In the genomic region with DNA sequence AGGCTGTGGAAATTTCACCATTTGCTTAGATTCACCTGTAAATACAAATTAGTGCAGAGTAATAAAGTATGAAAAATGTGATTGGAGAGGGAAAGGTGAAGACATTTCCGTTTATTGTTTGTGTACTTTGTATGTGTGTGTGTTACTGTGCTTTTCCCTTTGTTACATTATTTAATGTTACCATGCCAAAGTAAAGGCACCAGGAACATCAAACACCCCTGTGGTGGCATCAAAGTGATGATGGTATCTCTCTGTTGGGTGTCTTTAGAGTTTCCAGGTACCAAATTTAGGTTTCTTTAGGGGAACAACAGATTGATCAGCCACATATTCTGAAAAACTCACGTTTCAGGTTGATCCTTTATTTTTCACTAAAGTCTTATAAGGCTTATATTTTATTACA, we compare ENCODE assay signal across 16 cellular contexts.
DNase-seq lines count a peak whose midpoint lies in the region; ATAC-seq and TF ChIP-seq lines count a peak whose summit lies in the region.
"Had no signal": no experiment of that assay in that cellular context is flagged by ENCODE, and none has a peak within 500 bp of the region (broad histone marks: within the 10 kb centered on the region; RNA-seq: fewer than 3 reads in every experiment).

No MANE protein-coding gene starts in this region.

- no peak for TF ChIP-seq CTCF in LNCaP clone FGC (IDR thresholded peaks at IDR 0.05; ENCODE audit: control insufficient read depth, extremely low read depth, insufficient read depth)
- TF ChIP-seq CTCF in HFFc6 (IDR thresholded peaks at IDR 0.05): no peak

- DNase-seq in LNCaP clone FGC (ENCODE audit: low read depth) (peak; percentile 37), T-helper 17 cell (no peak), HFFc6 (no peak)
- peak in 3 of 10 donors; percentile 3 to 40 (median 24) for DNase-seq in naive thymus-derived CD8-positive, alpha-beta T cell
- DNase-seq: AML-193; Caco-2; Calu3; CD4-positive, alpha-beta T cell; CD8-positive, alpha-beta T cell; DMS79 treated with DMSO at 0.1 percent for 48 hours; GF-D8 had no signal

- H3K4me3 Mint-ChIP-seq in T-helper 17 cell (no peak overlapping the region), HFFc6 (no peak overlapping the region)
- peak overlapping the region in 1 of 10 donors; percentile 23 for H3K4me3 Mint-ChIP-seq in naive thymus-derived CD8-positive, alpha-beta T cell
- H3K4me3 Mint-ChIP-seq: B cell; CD4-positive, alpha-beta T cell; CD8-positive, alpha-beta T cell had no signal

- ATAC-seq in T-helper 17 cell (peak; percentile 39), HG02885 (IDR thresholded peaks at IDR 0.05; ENCODE audit: poor library complexity, unreplicated experiment) (no peak), GM18505 (IDR thresholded peaks at IDR 0.05; ENCODE audit: unreplicated experiment) (no peak)
- ATAC-seq in naive thymus-derived CD8-positive, alpha-beta T cell: peak in 1 of 2 donors; percentile 74
- ATAC-seq: A549; CD8-positive, alpha-beta T cell had no signal

- H3K36me3 Mint-ChIP-seq in T-helper 17 cell (ENCODE audit: low read depth): no peaks in the 10 kb centered on the region
- H3K36me3 Mint-ChIP-seq in naive thymus-derived CD8-positive, alpha-beta T cell: peaks cover 0 to 43% (median 20%) of the 10 kb centered on the region in 3 donors
- no peaks in the 10 kb centered on the region for H3K36me3 Mint-ChIP-seq in HFFc6 (ENCODE audit: low read depth)

- H3K9me3 Mint-ChIP-seq in naive thymus-derived CD8-positive, alpha-beta T cell: peaks cover 0 to 85% (median 55%) of the 10 kb centered on the region in 9 donors
- peaks cover 50% of the 10 kb centered on the region for H3K9me3 Mint-ChIP-seq in HFFc6

- POLR2A ChIA-PET in naive thymus-derived CD8-positive, alpha-beta T cell (lab: Charles Lee): no interaction called here

- H3K27me3 Mint-ChIP-seq in T-helper 17 cell (no peaks in the 10 kb centered on the region), HFFc6 (ENCODE audit: insufficient read depth) (peaks cover 2% of the 10 kb centered on the region; the same call in 1 of the 2 replicates)
- H3K27me3 Mint-ChIP-seq in naive thymus-derived CD8-positive, alpha-beta T cell: no peaks in the 10 kb centered on the region
- H3K27me3 Mint-ChIP-seq: B cell; CD4-positive, alpha-beta T cell had no signal

- TF ChIP-seq POLR2A in GM18505 (IDR thresholded peaks at IDR 0.05; ENCODE audit: borderline replicate concordance, extremely low read depth, insufficient read depth, insufficient read length): no peak

- no peaks in the 10 kb centered on the region for H3K4me1 Mint-ChIP-seq in T-helper 17 cell
- peaks cover 0 to 14% (median 3%) of the 10 kb centered on the region in 4 donors for H3K4me1 Mint-ChIP-seq in naive thymus-derived CD8-positive, alpha-beta T cell
- H3K4me1 Mint-ChIP-seq in HFFc6 (ENCODE audit: low read depth): no peaks in the 10 kb centered on the region
- H3K4me1 Mint-ChIP-seq: B cell had no signal

- H3K27ac Mint-ChIP-seq in T-helper 17 cell: no peak overlapping the region
- H3K27ac Mint-ChIP-seq in naive thymus-derived CD8-positive, alpha-beta T cell: peak overlapping the region in 7 of 10 donors; percentile 2 to 68 (median 20)
- H3K27ac Mint-ChIP-seq in HFFc6: no peak overlapping the region
- H3K27ac Mint-ChIP-seq: B cell; CD4-positive, alpha-beta T cell; CD8-positive, alpha-beta T cell had no signal

- no peak overlapping the region for H3K4me3 ChIP-seq in LNCaP clone FGC (ENCODE audit: low read depth, low read length)
- H3K4me3 ChIP-seq: A549; BLaER1 treated with 17β-estradiol and CSF1 and Interleukin-3, amounts not matched to agents 10 nM and 100 nM had no signal

- no peaks in the 10 kb centered on the region for H3K9me3 ChIP-seq in T-helper 17 cell (ENCODE audit: control insufficient read depth, low read length, poor library complexity, severe bottlenecking)
- H3K9me3 ChIP-seq: A549, Caco-2 had no signal

Comparison
In these comparisons a context has a peak if more than half of its experiments do, and no peak if none do; other contexts are left out.
1. H3K27ac Mint-ChIP-seq: peak in naive thymus-derived CD8-positive, alpha-beta T cell (7 of 10); none in T-helper 17 cell (single experiment) and HFFc6 (single experiment).